ENCODE assay signal across 1 cellular context in the genomic region with DNA sequence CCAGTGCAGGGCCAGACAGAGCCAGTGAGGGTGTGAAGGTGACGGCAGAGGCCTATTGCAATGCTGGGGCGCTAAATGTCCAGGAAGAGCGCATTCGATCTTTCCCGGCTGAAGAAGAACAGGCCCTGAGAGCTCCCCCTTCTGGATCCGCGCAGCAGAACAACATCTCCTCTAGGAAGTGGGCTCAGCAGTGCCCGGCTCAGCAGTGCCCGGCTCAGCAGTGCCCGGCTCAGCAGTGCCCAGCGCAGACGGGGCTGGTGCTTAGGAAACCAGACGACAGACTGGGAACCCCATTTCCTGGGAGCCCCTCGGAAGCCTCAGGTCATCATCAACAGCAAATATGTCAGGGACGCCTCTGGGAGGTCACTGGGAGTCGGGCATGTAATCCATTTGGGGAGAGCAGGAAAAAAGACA.
TF ChIP-seq lines count a peak whose summit lies in the region.

No MANE protein-coding gene starts in this region.

TF ChIP-seq in K562, 482 proteins besides CTCF, POLR2A, EP300 and RAD21 (continues in another document):
- TF ChIP-seq, protein P1, sequence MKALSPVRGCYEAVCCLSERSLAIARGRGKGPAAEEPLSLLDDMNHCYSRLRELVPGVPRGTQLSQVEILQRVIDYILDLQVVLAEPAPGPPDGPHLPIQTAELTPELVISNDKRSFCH (CRISPR knock-in tag; IDR thresholded peaks at IDR 0.05): no peak
- TF ChIP-seq, protein P1 (tag; IDR thresholded peaks at IDR 0.05): no peak
- TF ChIP-seq PCBP2 (IDR thresholded peaks at IDR 0.05; ENCODE audit: low read depth, low read length, poor library complexity, severe bottlenecking) (no peak), BCL6 (CRISPR knock-in tag; IDR thresholded peaks at IDR 0.05) (no peak), TCF7L2 (IDR thresholded peaks at IDR 0.05; ENCODE audit: low read depth, low read length) (no peak), JUND (IDR thresholded peaks at IDR 0.05; ENCODE audit: borderline replicate concordance, low read depth, low read length) (peak; percentile 53), JUND (tag; IDR thresholded peaks at IDR 0.05; ENCODE audit: borderline replicate concordance, low read depth, low read length) (peak; percentile 32; the same call in 1 of the 3 replicates), SMARCA5 (IDR thresholded peaks at IDR 0.05) (no peak), MIER1 (IDR thresholded peaks at IDR 0.05; ENCODE audit: low read depth) (peak; percentile 83), NCOA1 (IDR thresholded peaks at IDR 0.05; ENCODE audit: low read depth) (no peak), CBX3 (IDR thresholded peaks at IDR 0.05; ENCODE audit: borderline replicate concordance in 1 of 2, low read length in 2 of 2) (no peak), SMAD3 (CRISPR knock-in tag; conservative IDR thresholded peaks at IDR 0.05) (no peak), ZNF184 (CRISPR knock-in tag; IDR thresholded peaks at IDR 0.05) (no peak), SMC3 (conservative IDR thresholded peaks at IDR 0.05; ENCODE audit: insufficient read depth, low read depth, low read length) (peak; percentile 95), FOSL1 (tag; conservative IDR thresholded peaks at IDR 0.05) (no peak), CBX8 (IDR thresholded peaks at IDR 0.05; ENCODE audit: borderline replicate concordance, extremely low read depth, low read depth, low read length, poor library complexity, severe bottlenecking) (no peak), GATA2 (CRISPR knock-in tag; IDR thresholded peaks at IDR 0.05) (0 out of 2 replicates have a peak, but pooled peaks have one; percentile 1), SMAD4 (CRISPR knock-in tag; conservative IDR thresholded peaks at IDR 0.05) (peak; percentile 35; the same call in 1 of the 2 replicates), XRCC5 (IDR thresholded peaks at IDR 0.05; ENCODE audit: low read depth, low read length) (peak; percentile 61)
- TF ChIP-seq, protein P2, sequence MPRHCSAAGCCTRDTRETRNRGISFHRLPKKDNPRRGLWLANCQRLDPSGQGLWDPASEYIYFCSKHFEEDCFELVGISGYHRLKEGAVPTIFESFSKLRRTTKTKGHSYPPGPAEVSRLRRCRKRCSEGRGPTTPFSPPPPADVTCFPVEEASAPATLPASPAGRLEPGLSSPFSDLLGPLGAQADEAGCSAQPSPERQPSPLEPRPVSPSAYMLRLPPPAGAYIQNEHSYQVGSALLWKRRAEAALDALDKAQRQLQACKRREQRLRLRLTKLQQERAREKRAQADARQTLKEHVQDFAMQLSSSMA (CRISPR knock-in tag; IDR thresholded peaks at IDR 0.05): no peak
- TF ChIP-seq, protein P3, sequence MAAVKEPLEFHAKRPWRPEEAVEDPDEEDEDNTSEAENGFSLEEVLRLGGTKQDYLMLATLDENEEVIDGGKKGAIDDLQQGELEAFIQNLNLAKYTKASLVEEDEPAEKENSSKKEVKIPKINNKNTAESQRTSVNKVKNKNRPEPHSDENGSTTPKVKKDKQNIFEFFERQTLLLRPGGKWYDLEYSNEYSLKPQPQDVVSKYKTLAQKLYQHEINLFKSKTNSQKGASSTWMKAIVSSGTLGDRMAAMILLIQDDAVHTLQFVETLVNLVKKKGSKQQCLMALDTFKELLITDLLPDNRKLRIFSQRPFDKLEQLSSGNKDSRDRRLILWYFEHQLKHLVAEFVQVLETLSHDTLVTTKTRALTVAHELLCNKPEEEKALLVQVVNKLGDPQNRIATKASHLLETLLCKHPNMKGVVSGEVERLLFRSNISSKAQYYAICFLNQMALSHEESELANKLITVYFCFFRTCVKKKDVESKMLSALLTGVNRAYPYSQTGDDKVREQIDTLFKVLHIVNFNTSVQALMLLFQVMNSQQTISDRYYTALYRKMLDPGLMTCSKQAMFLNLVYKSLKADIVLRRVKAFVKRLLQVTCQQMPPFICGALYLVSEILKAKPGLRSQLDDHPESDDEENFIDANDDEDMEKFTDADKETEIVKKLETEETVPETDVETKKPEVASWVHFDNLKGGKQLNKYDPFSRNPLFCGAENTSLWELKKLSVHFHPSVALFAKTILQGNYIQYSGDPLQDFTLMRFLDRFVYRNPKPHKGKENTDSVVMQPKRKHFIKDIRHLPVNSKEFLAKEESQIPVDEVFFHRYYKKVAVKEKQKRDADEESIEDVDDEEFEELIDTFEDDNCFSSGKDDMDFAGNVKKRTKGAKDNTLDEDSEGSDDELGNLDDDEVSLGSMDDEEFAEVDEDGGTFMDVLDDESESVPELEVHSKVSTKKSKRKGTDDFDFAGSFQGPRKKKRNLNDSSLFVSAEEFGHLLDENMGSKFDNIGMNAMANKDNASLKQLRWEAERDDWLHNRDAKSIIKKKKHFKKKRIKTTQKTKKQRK (IDR thresholded peaks at IDR 0.05; ENCODE audit: borderline replicate concordance, low read depth, low read length): 0 out of 2 replicates have a peak, but pooled peaks have one; percentile 12
- TF ChIP-seq, protein P4, sequence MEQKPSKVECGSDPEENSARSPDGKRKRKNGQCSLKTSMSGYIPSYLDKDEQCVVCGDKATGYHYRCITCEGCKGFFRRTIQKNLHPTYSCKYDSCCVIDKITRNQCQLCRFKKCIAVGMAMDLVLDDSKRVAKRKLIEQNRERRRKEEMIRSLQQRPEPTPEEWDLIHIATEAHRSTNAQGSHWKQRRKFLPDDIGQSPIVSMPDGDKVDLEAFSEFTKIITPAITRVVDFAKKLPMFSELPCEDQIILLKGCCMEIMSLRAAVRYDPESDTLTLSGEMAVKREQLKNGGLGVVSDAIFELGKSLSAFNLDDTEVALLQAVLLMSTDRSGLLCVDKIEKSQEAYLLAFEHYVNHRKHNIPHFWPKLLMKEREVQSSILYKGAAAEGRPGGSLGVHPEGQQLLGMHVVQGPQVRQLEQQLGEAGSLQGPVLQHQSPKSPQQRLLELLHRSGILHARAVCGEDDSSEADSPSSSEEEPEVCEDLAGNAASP (IDR thresholded peaks at IDR 0.05): no peak
- TF ChIP-seq, protein P5, sequence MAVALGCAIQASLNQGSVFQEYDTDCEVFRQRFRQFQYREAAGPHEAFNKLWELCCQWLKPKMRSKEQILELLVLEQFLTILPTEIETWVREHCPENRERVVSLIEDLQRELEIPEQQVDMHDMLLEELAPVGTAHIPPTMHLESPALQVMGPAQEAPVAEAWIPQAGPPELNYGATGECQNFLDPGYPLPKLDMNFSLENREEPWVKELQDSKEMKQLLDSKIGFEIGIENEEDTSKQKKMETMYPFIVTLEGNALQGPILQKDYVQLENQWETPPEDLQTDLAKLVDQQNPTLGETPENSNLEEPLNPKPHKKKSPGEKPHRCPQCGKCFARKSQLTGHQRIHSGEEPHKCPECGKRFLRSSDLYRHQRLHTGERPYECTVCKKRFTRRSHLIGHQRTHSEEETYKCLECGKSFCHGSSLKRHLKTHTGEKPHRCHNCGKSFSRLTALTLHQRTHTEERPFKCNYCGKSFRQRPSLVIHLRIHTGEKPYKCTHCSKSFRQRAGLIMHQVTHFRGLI (CRISPR knock-in tag; IDR thresholded peaks at IDR 0.05): no peak
- TF ChIP-seq, protein P6, sequence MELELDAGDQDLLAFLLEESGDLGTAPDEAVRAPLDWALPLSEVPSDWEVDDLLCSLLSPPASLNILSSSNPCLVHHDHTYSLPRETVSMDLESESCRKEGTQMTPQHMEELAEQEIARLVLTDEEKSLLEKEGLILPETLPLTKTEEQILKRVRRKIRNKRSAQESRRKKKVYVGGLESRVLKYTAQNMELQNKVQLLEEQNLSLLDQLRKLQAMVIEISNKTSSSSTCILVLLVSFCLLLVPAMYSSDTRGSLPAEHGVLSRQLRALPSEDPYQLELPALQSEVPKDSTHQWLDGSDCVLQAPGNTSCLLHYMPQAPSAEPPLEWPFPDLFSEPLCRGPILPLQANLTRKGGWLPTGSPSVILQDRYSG (tag; conservative IDR thresholded peaks at IDR 0.05; ENCODE audit: low read depth): no peak
- TF ChIP-seq, protein P7, sequence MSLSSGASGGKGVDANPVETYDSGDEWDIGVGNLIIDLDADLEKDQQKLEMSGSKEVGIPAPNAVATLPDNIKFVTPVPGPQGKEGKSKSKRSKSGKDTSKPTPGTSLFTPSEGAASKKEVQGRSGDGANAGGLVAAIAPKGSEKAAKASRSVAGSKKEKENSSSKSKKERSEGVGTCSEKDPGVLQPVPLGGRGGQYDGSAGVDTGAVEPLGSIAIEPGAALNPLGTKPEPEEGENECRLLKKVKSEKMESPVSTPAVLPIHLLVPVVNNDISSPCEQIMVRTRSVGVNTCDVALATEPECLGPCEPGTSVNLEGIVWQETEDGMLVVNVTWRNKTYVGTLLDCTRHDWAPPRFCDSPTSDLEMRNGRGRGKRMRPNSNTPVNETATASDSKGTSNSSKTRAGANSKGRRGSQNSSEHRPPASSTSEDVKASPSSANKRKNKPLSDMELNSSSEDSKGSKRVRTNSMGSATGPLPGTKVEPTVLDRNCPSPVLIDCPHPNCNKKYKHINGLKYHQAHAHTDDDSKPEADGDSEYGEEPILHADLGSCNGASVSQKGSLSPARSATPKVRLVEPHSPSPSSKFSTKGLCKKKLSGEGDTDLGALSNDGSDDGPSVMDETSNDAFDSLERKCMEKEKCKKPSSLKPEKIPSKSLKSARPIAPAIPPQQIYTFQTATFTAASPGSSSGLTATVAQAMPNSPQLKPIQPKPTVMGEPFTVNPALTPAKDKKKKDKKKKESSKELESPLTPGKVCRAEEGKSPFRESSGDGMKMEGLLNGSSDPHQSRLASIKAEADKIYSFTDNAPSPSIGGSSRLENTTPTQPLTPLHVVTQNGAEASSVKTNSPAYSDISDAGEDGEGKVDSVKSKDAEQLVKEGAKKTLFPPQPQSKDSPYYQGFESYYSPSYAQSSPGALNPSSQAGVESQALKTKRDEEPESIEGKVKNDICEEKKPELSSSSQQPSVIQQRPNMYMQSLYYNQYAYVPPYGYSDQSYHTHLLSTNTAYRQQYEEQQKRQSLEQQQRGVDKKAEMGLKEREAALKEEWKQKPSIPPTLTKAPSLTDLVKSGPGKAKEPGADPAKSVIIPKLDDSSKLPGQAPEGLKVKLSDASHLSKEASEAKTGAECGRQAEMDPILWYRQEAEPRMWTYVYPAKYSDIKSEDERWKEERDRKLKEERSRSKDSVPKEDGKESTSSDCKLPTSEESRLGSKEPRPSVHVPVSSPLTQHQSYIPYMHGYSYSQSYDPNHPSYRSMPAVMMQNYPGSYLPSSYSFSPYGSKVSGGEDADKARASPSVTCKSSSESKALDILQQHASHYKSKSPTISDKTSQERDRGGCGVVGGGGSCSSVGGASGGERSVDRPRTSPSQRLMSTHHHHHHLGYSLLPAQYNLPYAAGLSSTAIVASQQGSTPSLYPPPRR (CRISPR knock-in tag; IDR thresholded peaks at IDR 0.05; ENCODE audit: borderline replicate concordance): no peak
- TF ChIP-seq, protein P8, sequence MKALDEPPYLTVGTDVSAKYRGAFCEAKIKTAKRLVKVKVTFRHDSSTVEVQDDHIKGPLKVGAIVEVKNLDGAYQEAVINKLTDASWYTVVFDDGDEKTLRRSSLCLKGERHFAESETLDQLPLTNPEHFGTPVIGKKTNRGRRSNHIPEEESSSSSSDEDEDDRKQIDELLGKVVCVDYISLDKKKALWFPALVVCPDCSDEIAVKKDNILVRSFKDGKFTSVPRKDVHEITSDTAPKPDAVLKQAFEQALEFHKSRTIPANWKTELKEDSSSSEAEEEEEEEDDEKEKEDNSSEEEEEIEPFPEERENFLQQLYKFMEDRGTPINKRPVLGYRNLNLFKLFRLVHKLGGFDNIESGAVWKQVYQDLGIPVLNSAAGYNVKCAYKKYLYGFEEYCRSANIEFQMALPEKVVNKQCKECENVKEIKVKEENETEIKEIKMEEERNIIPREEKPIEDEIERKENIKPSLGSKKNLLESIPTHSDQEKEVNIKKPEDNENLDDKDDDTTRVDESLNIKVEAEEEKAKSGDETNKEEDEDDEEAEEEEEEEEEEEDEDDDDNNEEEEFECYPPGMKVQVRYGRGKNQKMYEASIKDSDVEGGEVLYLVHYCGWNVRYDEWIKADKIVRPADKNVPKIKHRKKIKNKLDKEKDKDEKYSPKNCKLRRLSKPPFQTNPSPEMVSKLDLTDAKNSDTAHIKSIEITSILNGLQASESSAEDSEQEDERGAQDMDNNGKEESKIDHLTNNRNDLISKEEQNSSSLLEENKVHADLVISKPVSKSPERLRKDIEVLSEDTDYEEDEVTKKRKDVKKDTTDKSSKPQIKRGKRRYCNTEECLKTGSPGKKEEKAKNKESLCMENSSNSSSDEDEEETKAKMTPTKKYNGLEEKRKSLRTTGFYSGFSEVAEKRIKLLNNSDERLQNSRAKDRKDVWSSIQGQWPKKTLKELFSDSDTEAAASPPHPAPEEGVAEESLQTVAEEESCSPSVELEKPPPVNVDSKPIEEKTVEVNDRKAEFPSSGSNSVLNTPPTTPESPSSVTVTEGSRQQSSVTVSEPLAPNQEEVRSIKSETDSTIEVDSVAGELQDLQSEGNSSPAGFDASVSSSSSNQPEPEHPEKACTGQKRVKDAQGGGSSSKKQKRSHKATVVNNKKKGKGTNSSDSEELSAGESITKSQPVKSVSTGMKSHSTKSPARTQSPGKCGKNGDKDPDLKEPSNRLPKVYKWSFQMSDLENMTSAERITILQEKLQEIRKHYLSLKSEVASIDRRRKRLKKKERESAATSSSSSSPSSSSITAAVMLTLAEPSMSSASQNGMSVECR (CRISPR knock-in tag; IDR thresholded peaks at IDR 0.05): no peak
- TF ChIP-seq, protein P9, sequence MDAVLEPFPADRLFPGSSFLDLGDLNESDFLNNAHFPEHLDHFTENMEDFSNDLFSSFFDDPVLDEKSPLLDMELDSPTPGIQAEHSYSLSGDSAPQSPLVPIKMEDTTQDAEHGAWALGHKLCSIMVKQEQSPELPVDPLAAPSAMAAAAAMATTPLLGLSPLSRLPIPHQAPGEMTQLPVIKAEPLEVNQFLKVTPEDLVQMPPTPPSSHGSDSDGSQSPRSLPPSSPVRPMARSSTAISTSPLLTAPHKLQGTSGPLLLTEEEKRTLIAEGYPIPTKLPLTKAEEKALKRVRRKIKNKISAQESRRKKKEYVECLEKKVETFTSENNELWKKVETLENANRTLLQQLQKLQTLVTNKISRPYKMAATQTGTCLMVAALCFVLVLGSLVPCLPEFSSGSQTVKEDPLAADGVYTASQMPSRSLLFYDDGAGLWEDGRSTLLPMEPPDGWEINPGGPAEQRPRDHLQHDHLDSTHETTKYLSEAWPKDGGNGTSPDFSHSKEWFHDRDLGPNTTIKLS (IDR thresholded peaks at IDR 0.05; ENCODE audit: borderline replicate concordance, low read depth): no peak
- TF ChIP-seq, protein P10, sequence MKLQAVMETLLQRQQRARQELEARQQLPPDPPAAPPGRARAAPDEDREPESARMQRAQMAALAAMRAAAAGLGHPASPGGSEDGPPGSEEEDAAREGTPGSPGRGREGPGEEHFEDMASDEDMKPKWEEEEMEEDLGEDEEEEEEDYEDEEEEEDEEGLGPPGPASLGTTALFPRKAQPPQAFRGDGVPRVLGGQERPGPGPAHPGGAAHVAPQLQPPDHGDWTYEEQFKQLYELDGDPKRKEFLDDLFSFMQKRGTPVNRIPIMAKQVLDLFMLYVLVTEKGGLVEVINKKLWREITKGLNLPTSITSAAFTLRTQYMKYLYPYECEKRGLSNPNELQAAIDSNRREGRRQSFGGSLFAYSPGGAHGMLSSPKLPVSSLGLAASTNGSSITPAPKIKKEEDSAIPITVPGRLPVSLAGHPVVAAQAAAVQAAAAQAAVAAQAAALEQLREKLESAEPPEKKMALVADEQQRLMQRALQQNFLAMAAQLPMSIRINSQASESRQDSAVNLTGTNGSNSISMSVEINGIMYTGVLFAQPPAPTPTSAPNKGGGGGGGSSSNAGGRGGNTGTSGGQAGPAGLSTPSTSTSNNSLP (IDR thresholded peaks at IDR 0.05; ENCODE audit: borderline replicate concordance, low read depth, low read length): 0 out of 2 replicates have a peak, but pooled peaks have one; percentile 19
- TF ChIP-seq, protein P11, sequence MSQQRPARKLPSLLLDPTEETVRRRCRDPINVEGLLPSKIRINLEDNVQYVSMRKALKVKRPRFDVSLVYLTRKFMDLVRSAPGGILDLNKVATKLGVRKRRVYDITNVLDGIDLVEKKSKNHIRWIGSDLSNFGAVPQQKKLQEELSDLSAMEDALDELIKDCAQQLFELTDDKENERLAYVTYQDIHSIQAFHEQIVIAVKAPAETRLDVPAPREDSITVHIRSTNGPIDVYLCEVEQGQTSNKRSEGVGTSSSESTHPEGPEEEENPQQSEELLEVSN (IDR thresholded peaks at IDR 0.05; ENCODE audit: borderline replicate concordance in 1 of 2, extremely low read depth in 1 of 2, insufficient read depth in 1 of 2, insufficient read length in 1 of 2, low read depth in 1 of 2, low read length in 1 of 2, poor library complexity in 1 of 2, severe bottlenecking in 1 of 2): peak in 1 of 2 experiments; percentile 8
